Comparison of ENCODE assay signal across 13 cellular contexts in the genomic region with DNA sequence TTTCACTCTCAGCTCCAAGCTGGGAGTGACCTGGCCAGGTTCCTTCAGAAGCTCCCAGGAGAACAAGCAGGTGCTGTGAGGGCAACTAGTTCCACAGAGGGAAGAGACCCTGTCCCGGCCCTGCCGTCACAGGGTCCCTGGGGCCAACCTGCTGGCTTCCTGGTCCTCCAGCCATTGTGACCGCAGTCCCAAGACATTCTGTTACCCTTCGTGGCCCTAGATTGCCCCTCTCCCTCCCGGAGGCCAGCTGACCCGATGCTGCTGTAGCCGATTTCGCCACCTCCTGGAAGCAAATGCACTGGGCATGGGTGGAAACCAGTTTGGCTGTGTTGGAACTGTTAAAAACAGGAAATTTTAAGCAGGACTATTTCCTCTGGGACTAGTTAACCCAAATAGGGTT. TPM values are rescaled to one million over a fixed set of nuclear protein-coding genes. Genes with fewer than 3 reads are reported as not detected.
A peak's percentile ranks its signal among the peaks of the same experiment; 100 is the strongest.
DNase-seq lines count a peak whose midpoint lies in the region; ATAC-seq and TF ChIP-seq lines count a peak whose summit lies in the region.
"Had no signal": no experiment of that assay in that cellular context is flagged by ENCODE, and none has a peak within 500 bp of the region (broad histone marks: within the 10 kb centered on the region; RNA-seq: fewer than 3 reads in every experiment).

No MANE protein-coding gene starts in this region.

- no peak overlapping the region for H3K4me2 ChIP-seq in osteoblast (ENCODE audit: insufficient read depth, low read length)

- no peaks in the 10 kb centered on the region for H3K9me3 ChIP-seq in CD4-positive, alpha-beta T cell (ENCODE audit: control insufficient read depth, low read length)
- no peaks in the 10 kb centered on the region for H3K9me3 ChIP-seq in osteoblast (ENCODE audit: low read depth, low read length)
- H3K9me3 ChIP-seq in tibial nerve = no peaks in the 10 kb centered on the region

- H3K9me3 Mint-ChIP-seq in CD4-positive, alpha-beta T cell = no peaks in the 10 kb centered on the region
- no peaks in the 10 kb centered on the region for H3K9me3 Mint-ChIP-seq in activated CD8-positive, alpha-beta T cell treated with anti-CD3 and anti-CD28 coated beads for 36 hours

- DNase-seq in CD4-positive, alpha-beta T cell = no peak
- no peak for DNase-seq in activated CD8-positive, alpha-beta T cell treated with anti-CD3 and anti-CD28 coated beads for 36 hours
- DNase-seq in fibroblast of mammary gland (ENCODE audit: low read depth) = no peak
- no peak for DNase-seq in osteoblast (ENCODE audit: insufficient read length, low spot score, missing footprints)
- DNase-seq in tibial nerve (ENCODE audit: low spot score in 2 of 2) = no peak
- DNase-seq: cortex of kidney; NCI-H1694; NK-92 treated with Interleukin-12 subunit alpha and Interleukin-12 subunit beta, amount 100 ng/mL, for 24 hours; nucleus accumbens; SW 1271 had no signal

- H3K4me1 ChIP-seq in osteoblast (ENCODE audit: insufficient read depth, low read length) = no peaks in the 10 kb centered on the region
- peaks cover 0 to 12% (median 5%) of the 10 kb centered on the region in 4 donors for H3K4me1 ChIP-seq in tibial nerve

- peaks cover 94% of the 10 kb centered on the region for H3K4me1 Mint-ChIP-seq in CD4-positive, alpha-beta T cell (ENCODE audit: low read depth)
- peaks cover 62% of the 10 kb centered on the region for H3K4me1 Mint-ChIP-seq in activated CD8-positive, alpha-beta T cell treated with anti-CD3 and anti-CD28 coated beads for 36 hours (ENCODE audit: low read depth)

- peak overlapping the region; percentile 72 for H3K27ac Mint-ChIP-seq in CD4-positive, alpha-beta T cell
- H3K27ac Mint-ChIP-seq in activated CD8-positive, alpha-beta T cell treated with anti-CD3 and anti-CD28 coated beads for 36 hours = peak overlapping the region; percentile 46

- TF ChIP-seq EP300 in tibial nerve (IDR thresholded peaks at IDR 0.05) = peak in 1 of 2 donors; percentile 43

- intact Hi-C loops in CD4-positive, alpha-beta T cell (cut with DNase I, micrococcal nuclease) = loop anchor here in 1 of 2 experiments (5.0 kb wide), 1 partner anchor 55 kb away; the partner anchor contains the start of gene EPAS1
- intact Hi-C loops in activated CD8-positive, alpha-beta T cell treated with anti-CD3 and anti-CD28 coated beads for 36 hours (cut with micrococcal nuclease) = no loop called here

- H3K27ac ChIP-seq in CD4-positive, alpha-beta T cell (ENCODE audit: low read depth, low read length) = no peak overlapping the region
- H3K27ac ChIP-seq in osteoblast (ENCODE audit: low read depth, low read length) (no peak overlapping the region), tibial nerve (peak overlapping the region in 2 of 4 donors; percentile 36 to 46)

- no peaks in the 10 kb centered on the region for H3K36me3 Mint-ChIP-seq in CD4-positive, alpha-beta T cell (ENCODE audit: low read depth)
- no peaks in the 10 kb centered on the region for H3K36me3 Mint-ChIP-seq in activated CD8-positive, alpha-beta T cell treated with anti-CD3 and anti-CD28 coated beads for 36 hours (ENCODE audit: low read depth)

- no peak overlapping the region for H2AFZ ChIP-seq in osteoblast (ENCODE audit: low read length)

- peaks cover 13% of the 10 kb centered on the region for H3K79me2 ChIP-seq in osteoblast (ENCODE audit: insufficient read depth, low read length)

- H3K27me3 ChIP-seq in CD4-positive, alpha-beta T cell (ENCODE audit: control insufficient read depth, insufficient read depth, low read length) = no peaks in the 10 kb centered on the region
- H3K27me3 ChIP-seq in osteoblast (ENCODE audit: insufficient read depth, low read length) (no peaks in the 10 kb centered on the region), tibial nerve (no peaks in the 10 kb centered on the region)

- H4K20me1 ChIP-seq in osteoblast (ENCODE audit: insufficient read depth, low read length) = peaks cover 2% of the 10 kb centered on the region

- H3K4me3 ChIP-seq in fibroblast of mammary gland (ENCODE audit: control insufficient read depth, low read depth, low read length) = no peak overlapping the region
- H3K4me3 ChIP-seq in osteoblast (ENCODE audit: insufficient read depth, low read length) = no peak overlapping the region
- no peak overlapping the region for H3K4me3 ChIP-seq in tibial nerve

- TF ChIP-seq POLR2A in tibial nerve (IDR thresholded peaks at IDR 0.05) = no peak

- POLR2A ChIA-PET in CD4-positive, alpha-beta T cell (lab: Charles Lee) = interaction anchor here (0.8 kb wide), 1 partner anchor 10 kb away, joined by 3 read pairs; no protein-coding TSS in a partner anchor
- POLR2A ChIA-PET in activated CD8-positive, alpha-beta T cell treated with anti-CD3 and anti-CD28 coated beads for 36 hours (lab: Charles Lee) = interaction anchor here (1.2 kb wide), 1 partner anchor 10 kb away, joined by 3 read pairs; no protein-coding TSS in a partner anchor

- no peaks in the 10 kb centered on the region for H3K27me3 Mint-ChIP-seq in CD4-positive, alpha-beta T cell
- no peaks in the 10 kb centered on the region for H3K27me3 Mint-ChIP-seq in activated CD8-positive, alpha-beta T cell treated with anti-CD3 and anti-CD28 coated beads for 36 hours

- no peak for TF ChIP-seq CTCF in CD4-positive, alpha-beta T cell (IDR thresholded peaks at IDR 0.05)
- no peak for TF ChIP-seq CTCF in activated CD8-positive, alpha-beta T cell treated with anti-CD3 and anti-CD28 coated beads for 36 hours (IDR thresholded peaks at IDR 0.05)
- TF ChIP-seq CTCF in fibroblast of mammary gland (conservative IDR thresholded peaks at IDR 0.05; ENCODE audit: control insufficient read depth, insufficient read depth, low read depth, low read length) (peak; percentile 7), osteoblast (IDR thresholded peaks at IDR 0.05; ENCODE audit: extremely low read depth, low read depth, low read length) (peak; percentile 47), tibial nerve (IDR thresholded peaks at IDR 0.05) (peak in 1 of 5 experiments; percentile 15)

- H3K4me3 Mint-ChIP-seq in CD4-positive, alpha-beta T cell = peak overlapping the region; percentile 40
- peak overlapping the region; percentile 75 for H3K4me3 Mint-ChIP-seq in activated CD8-positive, alpha-beta T cell treated with anti-CD3 and anti-CD28 coated beads for 36 hours

- CTCF ChIA-PET in CD4-positive, alpha-beta T cell (lab: Charles Lee) = no interaction called here
- CTCF ChIA-PET in activated CD8-positive, alpha-beta T cell treated with anti-CD3 and anti-CD28 coated beads for 36 hours (lab: Charles Lee) = interaction anchor here (1.3 to 1.4 kb wide), 2 partner anchors 58 to 342 kb away, joined by 3 read pairs; no protein-coding TSS in a partner anchor

- 71 to 73% methylated on average over 7 of the region's 8 CpGs for WGBS in tibial nerve, 2 donors

- H3K36me3 ChIP-seq in osteoblast (ENCODE audit: insufficient read depth, low read length) (peaks cover 71% of the 10 kb centered on the region), tibial nerve (peaks cover 0 to 71% (median 0%) of the 10 kb centered on the region in 3 donors)

- no peak for ATAC-seq in CD4-positive, alpha-beta T cell (ENCODE audit: poor library complexity)
- ATAC-seq in activated CD8-positive, alpha-beta T cell treated with anti-CD3 and anti-CD28 coated beads for 36 hours = no peak
- ATAC-seq in GM19328 (IDR thresholded peaks at IDR 0.05; ENCODE audit: unreplicated experiment) = no peak
- ATAC-seq in HG02938 (IDR thresholded peaks at IDR 0.05; ENCODE audit: unreplicated experiment) = no peak
- ATAC-seq in HG03159 (IDR thresholded peaks at IDR 0.05; ENCODE audit: unreplicated experiment) = no peak

RNA-seq across cellular contexts. Expression of gene EPAS1, which starts 55.4 kb away (rescaled TPM):
- total RNA-seq in CD4-positive, alpha-beta T cell = 1 to 10 TPM; 4.2 to 5.4 TPM
- total RNA-seq in activated CD8-positive, alpha-beta T cell treated with anti-CD3 and anti-CD28 coated beads for 36 hours = 10 to 100 TPM in 1 of 2 experiments, 1 to 10 TPM in 1; 8.3 to 12.2 TPM
- total RNA-seq in osteoblast (198 and 260 TPM in 2 replicates), tibial nerve (100 to 1,000 TPM; 110 to 451 (median 231) TPM)

Comparison
In these comparisons a context has a peak if more than half of its experiments do, and no peak if none do; other contexts are left out.
1. CTCF ChIP-seq: peak in fibroblast of mammary gland (single experiment) and osteoblast (single experiment); none in CD4-positive, alpha-beta T cell (single experiment) and activated CD8-positive, alpha-beta T cell treated with anti-CD3 and anti-CD28 coated beads for 36 hours (single experiment).
2. RNA of gene EPAS1, which starts 55.4 kb away (total RNA-seq): 110 to 451 TPM in tibial nerve and 198 to 260 TPM in osteoblast; 8.3 to 12.2 TPM in activated CD8-positive, alpha-beta T cell treated with anti-CD3 and anti-CD28 coated beads for 36 hours and 4.2 to 5.4 TPM in CD4-positive, alpha-beta T cell; every median in the first group is over 4 times any median in the second.